8 cellular contexts compared by ENCODE assay signal in the genomic region with DNA sequence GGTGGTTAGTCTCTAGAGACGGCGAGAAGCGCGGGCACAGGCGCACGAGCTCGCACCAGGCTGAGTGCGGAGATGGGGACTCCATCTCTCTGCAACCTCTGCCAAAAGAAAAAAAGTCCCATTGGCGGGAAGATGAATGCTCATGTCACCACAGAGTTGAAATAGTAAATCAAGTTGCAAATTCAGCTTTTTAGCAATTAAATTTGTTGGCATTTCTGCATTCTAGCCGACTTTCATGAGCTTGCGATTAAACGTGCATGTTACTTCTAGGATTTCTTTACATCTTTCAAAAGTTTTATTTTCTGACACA. TPM values are rescaled to one million over a fixed set of nuclear protein-coding genes. Genes with fewer than 3 reads are reported as not detected.
DNase-seq lines count a peak whose midpoint lies in the region; ATAC-seq, FAIRE-seq and TF ChIP-seq lines count a peak whose summit lies in the region.

No MANE protein-coding gene starts in this region.

- peaks cover 10% of the 10 kb centered on the region for H3K36me3 ChIP-seq in CD4-positive, CD25-positive, alpha-beta regulatory T cell (ENCODE audit: control insufficient read depth, insufficient read depth, low read length)
- H3K36me3 ChIP-seq in colonic mucosa (peaks cover 5% of the 10 kb centered on the region), mesendoderm (ENCODE audit: control insufficient read depth, insufficient read depth, low read length) (no peaks in the 10 kb centered on the region), urinary bladder (ENCODE audit: insufficient read depth) (peaks cover 3% of the 10 kb centered on the region)

- no peaks in the 10 kb centered on the region for H3K9me3 Mint-ChIP-seq in CD4-positive, CD25-positive, alpha-beta regulatory T cell

- no peaks in the 10 kb centered on the region for H3K79me2 ChIP-seq in mesendoderm (ENCODE audit: control insufficient read depth, insufficient read depth, low read length)

- H3K9ac ChIP-seq in colonic mucosa (ENCODE audit: low read depth in 2 of 2, low read length in 2 of 2) (peak overlapping the region; percentile 53 to 61), mesendoderm (ENCODE audit: low read length) (peak overlapping the region; percentile 83)

- DNase-seq in CD4-positive, CD25-positive, alpha-beta regulatory T cell: peak in 1 of 3 donors; percentile 78
- peak; percentile 57 for DNase-seq in OCI-M1 (lab: John Stamatoyannopoulos, UW)
- no peak for DNase-seq in colonic mucosa
- DNase-seq in mesendoderm: peak; percentile 69
- DNase-seq in H54 (ENCODE audit: insufficient read length, low spot score): no peak

- no peak overlapping the region for H2BK15ac ChIP-seq in mesendoderm (replicated peaks; ENCODE audit: low read depth)

- H3K27ac Mint-ChIP-seq in CD4-positive, CD25-positive, alpha-beta regulatory T cell: peak overlapping the region; percentile 93 to 97 (median 96)

- H3K4me3 Mint-ChIP-seq in CD4-positive, CD25-positive, alpha-beta regulatory T cell: peak overlapping the region; percentile 87 to 98 (median 92)

- intact Hi-C loops in colonic mucosa (cut with DNase I): no loop called here

- H4K8ac ChIP-seq in mesendoderm (ENCODE audit: low read depth, low read length): no peak overlapping the region

- no peak for TF ChIP-seq POLR2A in H54 (IDR thresholded peaks at IDR 0.05; ENCODE audit: low read depth, low read length)

- WGBS in mesendoderm (ENCODE audit: extremely low coverage, insufficient coverage, low lambda C conversion rate): no CpG with 5 or more reads among the region's 12 CpGs
- under 1% methylated on average over 12 of the region's 12 CpGs for WGBS in urinary bladder

- no peaks in the 10 kb centered on the region for H3K9me3 ChIP-seq in CD4-positive, CD25-positive, alpha-beta regulatory T cell (ENCODE audit: control insufficient read depth in 2 of 2, low read length in 2 of 2)
- no peaks in the 10 kb centered on the region for H3K9me3 ChIP-seq in colonic mucosa

- H3K4me2 ChIP-seq in mesendoderm (ENCODE audit: low read length): peak overlapping the region; percentile 59

- H4K5ac ChIP-seq in mesendoderm (ENCODE audit: low read length): no peak overlapping the region

- H2BK120ac ChIP-seq in mesendoderm (ENCODE audit: low read depth, low read length): no peak overlapping the region

- H3K4ac ChIP-seq in mesendoderm (ENCODE audit: low read depth, low read length): no peak overlapping the region

- H2AK5ac ChIP-seq in mesendoderm (ENCODE audit: low read length): no peak overlapping the region

- peak overlapping the region; percentile 91 for H3K56ac ChIP-seq in mesendoderm (ENCODE audit: low read length)

- peaks cover 20 to 46% (median 38%) of the 10 kb centered on the region in 4 donors for H3K4me1 Mint-ChIP-seq in CD4-positive, CD25-positive, alpha-beta regulatory T cell

- H2BK5ac ChIP-seq in mesendoderm (ENCODE audit: low read length): no peak overlapping the region

- no peaks in the 10 kb centered on the region for H3K27me3 ChIP-seq in CD4-positive, CD25-positive, alpha-beta regulatory T cell (ENCODE audit: control insufficient read depth, insufficient read depth, low read length)
- no peaks in the 10 kb centered on the region for H3K27me3 ChIP-seq in colonic mucosa
- H3K27me3 ChIP-seq in mesendoderm (ENCODE audit: insufficient read depth, low read length, poor library complexity): no peaks in the 10 kb centered on the region

- peak overlapping the region; percentile 89 for H3K27ac ChIP-seq in CD4-positive, CD25-positive, alpha-beta regulatory T cell (ENCODE audit: insufficient read depth, low read length, poor library complexity, severe bottlenecking)
- H3K27ac ChIP-seq in colonic mucosa: peak overlapping the region; percentile 54
- no peak overlapping the region for H3K27ac ChIP-seq in mesendoderm (ENCODE audit: low read depth, low read length)
- no peak overlapping the region for H3K27ac ChIP-seq in urinary bladder (ENCODE audit: low read depth)

- no peaks in the 10 kb centered on the region for H3K79me1 ChIP-seq in mesendoderm (ENCODE audit: low read length)

- H3K27me3 Mint-ChIP-seq in CD4-positive, CD25-positive, alpha-beta regulatory T cell: no peaks in the 10 kb centered on the region

- peaks cover 11% of the 10 kb centered on the region for H3K4me1 ChIP-seq in CD4-positive, CD25-positive, alpha-beta regulatory T cell (ENCODE audit: control insufficient read depth, insufficient read depth, low read length, poor library complexity, severe bottlenecking)
- no peaks in the 10 kb centered on the region for H3K4me1 ChIP-seq in colonic mucosa
- H3K4me1 ChIP-seq in mesendoderm (ENCODE audit: control insufficient read depth, low read depth, low read length): no peaks in the 10 kb centered on the region
- H3K4me1 ChIP-seq in urinary bladder (ENCODE audit: insufficient read depth): no peaks in the 10 kb centered on the region

- peak; percentile 74 to 81 for ATAC-seq in CD4-positive, CD25-positive, alpha-beta regulatory T cell (ENCODE audit: low read depth in 2 of 2)
- peak; percentile 50 for ATAC-seq in GM18868 (IDR thresholded peaks at IDR 0.05; ENCODE audit: unreplicated experiment)
- ATAC-seq in HG03066 (IDR thresholded peaks at IDR 0.05; ENCODE audit: low read depth, unreplicated experiment): peak; percentile 47

- H3K36me3 Mint-ChIP-seq in CD4-positive, CD25-positive, alpha-beta regulatory T cell: peaks cover 14% of the 10 kb centered on the region

- FAIRE-seq in H54 (lab: Jason Lieb, UNC): no peak

- no peak for TF ChIP-seq CTCF in colonic mucosa (IDR thresholded peaks at IDR 0.05)

- H3K18ac ChIP-seq in mesendoderm (ENCODE audit: low read length): no peak overlapping the region

- no peak overlapping the region for H3K23ac ChIP-seq in mesendoderm (ENCODE audit: low read length)

- peak overlapping the region; percentile 99 for H3K4me3 ChIP-seq in CD4-positive, CD25-positive, alpha-beta regulatory T cell (ENCODE audit: low read depth, low read length)
- H3K4me3 ChIP-seq in colonic mucosa (peak overlapping the region; percentile 67), mesendoderm (ENCODE audit: low read length) (peak overlapping the region; percentile 87), urinary bladder (ENCODE audit: low read depth, low read length) (peak overlapping the region; percentile 90)

RNA-seq across cellular contexts. Expression of gene CHAC2, which starts 0.6 kb away (rescaled TPM):
- total RNA-seq in CD4-positive, CD25-positive, alpha-beta regulatory T cell: 1.2 TPM
- polyA plus RNA-seq in CD4-positive, CD25-positive, alpha-beta regulatory T cell: 1 to 10 TPM; 3.1 to 5.5 (median 4.7) TPM
- total RNA-seq in colonic mucosa (1 to 10 TPM; 3.2 to 9.6 TPM), urinary bladder (2.3 TPM)
- 8.7 TPM for polyA plus RNA-seq in mesendoderm (2013, experiment 1 of 2)
- 14.8 TPM for polyA plus RNA-seq in mesendoderm (2013, experiment 2 of 2)
- polyA plus RNA-seq in urinary bladder: 1.4 TPM

RNA-seq across cellular contexts. Expression of gene ASB3, which starts 18.6 kb away (rescaled TPM):
- 38.7 TPM for total RNA-seq in CD4-positive, CD25-positive, alpha-beta regulatory T cell
- polyA plus RNA-seq in CD4-positive, CD25-positive, alpha-beta regulatory T cell: 10 to 100 TPM; 15.8 to 26.7 (median 19.3) TPM
- 10 to 100 TPM in 1 of 2 donors, 1 to 10 TPM in 1; 9.9 to 12.3 TPM for total RNA-seq in colonic mucosa
- 20.5 TPM for polyA plus RNA-seq in mesendoderm (2013, experiment 1 of 2)
- 19.6 TPM for polyA plus RNA-seq in mesendoderm (2013, experiment 2 of 2)
- 51.2 TPM for total RNA-seq in urinary bladder
- polyA plus RNA-seq in urinary bladder: 9.0 TPM

RNA-seq across cellular contexts. Expression of gene ERLEC1, which starts 18.7 kb away (rescaled TPM):
- 18.0 TPM for total RNA-seq in CD4-positive, CD25-positive, alpha-beta regulatory T cell
- polyA plus RNA-seq in CD4-positive, CD25-positive, alpha-beta regulatory T cell: 10 to 100 TPM; 24.5 to 27.3 (median 26.0) TPM
- total RNA-seq in colonic mucosa (10 to 100 TPM; 34.2 to 51.9 TPM), urinary bladder (97.7 TPM)
- 25.1 TPM for polyA plus RNA-seq in mesendoderm (2013, experiment 1 of 2)
- polyA plus RNA-seq in mesendoderm (2013, experiment 2 of 2): 25.3 TPM
- polyA plus RNA-seq in urinary bladder: 49.7 TPM

Comparison
In these comparisons a context has a peak if more than half of its experiments do, and no peak if none do; other contexts are left out.
1. DNase-seq: peak in OCI-M1 (single experiment) and mesendoderm (single experiment); none in colonic mucosa (single experiment) and H54 (single experiment).
2. H3K27ac ChIP-seq: peak in CD4-positive, CD25-positive, alpha-beta regulatory T cell (single experiment) and colonic mucosa (single experiment); none in mesendoderm (single experiment) and urinary bladder (single experiment).
3. Peak in every context shown above with its lines, with median percentiles within 50 percentile points of each other: ATAC-seq and H3K4me3 ChIP-seq.